1 cellular context compared by ENCODE assay signal in the genomic region with DNA sequence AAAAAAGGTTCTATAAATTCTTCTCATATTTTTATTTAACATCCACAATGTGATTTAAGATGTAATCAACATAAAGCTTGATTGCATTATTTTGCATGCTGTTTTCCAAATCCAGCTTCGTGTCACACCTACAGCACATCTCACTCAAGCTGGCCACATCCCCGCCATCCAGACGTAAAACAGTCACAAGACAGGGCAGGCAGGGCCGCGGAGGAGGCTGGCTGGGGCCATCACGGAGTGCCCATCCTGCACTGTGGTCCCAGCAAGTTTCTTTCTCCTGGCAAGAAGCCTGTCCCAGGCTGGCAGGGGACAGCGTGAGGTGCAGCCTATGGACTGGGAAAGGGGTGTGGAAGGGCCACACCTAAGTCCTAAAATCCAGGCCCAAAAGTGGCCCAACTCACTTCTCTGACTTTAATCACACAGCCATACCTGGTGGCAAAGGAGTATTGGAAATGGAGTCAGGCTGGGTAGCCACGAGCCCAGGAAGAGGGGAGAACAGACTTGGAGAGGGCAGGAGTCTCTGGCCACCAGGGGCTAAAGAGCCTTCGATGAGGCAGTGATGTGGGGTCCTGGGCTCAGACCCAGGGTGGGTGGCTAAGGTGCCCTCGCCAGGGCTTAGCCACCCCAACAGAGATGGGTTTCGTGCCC.
TF ChIP-seq lines count a peak whose summit lies in the region.

No MANE protein-coding gene starts in this region.

TF ChIP-seq in K562, 482 proteins besides CTCF, POLR2A, EP300 and RAD21:
- TF ChIP-seq POLR2AphosphoS2 (IDR thresholded peaks at IDR 0.05; ENCODE audit: low read length) (0 out of 2 replicates have a peak, but pooled peaks have one; percentile 14), POLR2G (IDR thresholded peaks at IDR 0.05; ENCODE audit: low read depth, low read length) (peak; percentile 44; the same call in 1 of the 2 replicates)
TF ChIP-seq in K562: peak in this region for 2; not testable (repeated sequence) for 480.
